ENCODE assay signal across 11 cellular contexts in the genomic region with DNA sequence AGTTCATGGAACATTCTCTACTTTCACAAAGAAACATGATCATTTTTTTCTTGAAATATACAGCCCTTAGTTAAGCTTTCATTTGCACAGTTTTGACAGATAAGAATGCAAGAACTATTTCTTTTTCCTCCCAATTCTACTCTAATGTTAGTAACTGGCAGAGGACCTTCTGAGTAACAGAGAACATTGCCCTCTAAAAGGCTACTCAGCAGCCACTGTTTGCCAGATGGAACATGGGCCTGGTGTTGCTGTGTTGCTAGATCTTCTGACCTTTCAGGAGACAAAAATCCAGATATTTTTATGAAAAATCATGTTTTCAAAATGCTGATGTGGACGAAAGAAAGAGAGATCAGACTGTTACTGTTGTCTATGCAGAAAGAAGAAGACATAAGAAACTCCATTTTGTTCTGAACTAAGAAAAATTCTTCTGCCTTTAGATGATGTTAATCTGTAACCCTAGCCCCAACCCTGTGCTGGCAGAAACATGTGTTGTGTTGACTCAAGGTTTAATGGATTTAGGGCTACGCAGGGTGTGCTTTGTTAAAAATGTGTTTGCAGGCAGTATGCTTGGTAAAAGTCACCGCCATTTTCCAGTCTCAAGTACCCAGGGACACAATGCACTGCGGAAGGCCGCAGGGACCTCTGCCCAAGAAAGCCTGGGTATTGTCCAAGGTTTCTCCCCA. TPM values are rescaled to one million over a fixed set of nuclear protein-coding genes. Genes with fewer than 3 reads are reported as not detected.
DNase-seq lines count a peak whose midpoint lies in the region; ATAC-seq, FAIRE-seq and TF ChIP-seq lines count a peak whose summit lies in the region.
"Had no signal": no experiment of that assay in that cellular context is flagged by ENCODE, and none has a peak within 500 bp of the region (broad histone marks: within the 10 kb centered on the region; RNA-seq: fewer than 3 reads in every experiment).

No MANE protein-coding gene starts in this region.

- H3K4me3 Mint-ChIP-seq in T-helper 2 cell treated with Interferon-gamma antibody and Interleukin-4, amounts not matched to agents 5 μg/mL and 100 μg/mL, for 36 hours, result peak overlapping the region; percentile 21
- peak overlapping the region; percentile 73 for H3K4me3 Mint-ChIP-seq in stimulated activated effector memory CD8-positive, alpha-beta T cell treated with anti-CD3 and anti-CD28 coated beads, Interleukin-12 subunit alpha, Interleukin-12 subunit beta, amount 100 ng/mL, for 72 hours
- no peak overlapping the region for H3K4me3 Mint-ChIP-seq in activated T-helper 2 cell treated with anti-CD3 and anti-CD28 coated beads, Interferon-gamma antibody, Interleukin-2, Interleukin-4, amounts not matched to agents 10 μg/mL and 5 μg/mL and 100 μg/mL, durations not matched to agents 14 hours and 24 hours and 36 hours (ENCODE audit: low read depth)
- H3K4me3 Mint-ChIP-seq in CD4-positive, alpha-beta memory T cell, result peak overlapping the region in 4 of 8 donors; percentile 6 to 92 (median 60)

- CTCF ChIA-PET in CD4-positive, alpha-beta memory T cell (lab: Charles Lee; ENCODE audit: partially characterized antibody), result interaction anchor here (2.2 kb wide), 1 partner anchor 44 kb away, joined by 17 read pairs; no protein-coding TSS in a partner anchor

- peaks cover 20% of the 10 kb centered on the region for H3K9me3 ChIP-seq in WERI-Rb-1 (ENCODE audit: severe bottlenecking)
- H3K9me3 ChIP-seq in CD4-positive, alpha-beta memory T cell (ENCODE audit: control insufficient read depth in 1 of 2, low read length in 2 of 2), result peaks cover 0 to 3% of the 10 kb centered on the region in 2 donors

- no peak for DNase-seq in T-helper 2 cell treated with Interferon-gamma antibody and Interleukin-4, amounts not matched to agents 5 μg/mL and 100 μg/mL, for 36 hours (ENCODE audit: low spot score)
- DNase-seq in T-helper 2 cell (no peak), WERI-Rb-1 (no peak), fibroblast of villous mesenchyme (ENCODE audit: low read depth) (no peak), GM12892 (ENCODE audit: insufficient read length) (no peak)
- no peak for DNase-seq in stimulated activated effector memory CD8-positive, alpha-beta T cell treated with anti-CD3 and anti-CD28 coated beads, Interleukin-12 subunit alpha, Interleukin-12 subunit beta, amount 100 ng/mL, for 72 hours (ENCODE audit: low spot score in 2 of 2)
- DNase-seq in activated T-helper 2 cell treated with anti-CD3 and anti-CD28 coated beads, Interferon-gamma antibody, Interleukin-2, Interleukin-4, amounts not matched to agents 10 μg/mL and 5 μg/mL and 100 μg/mL, durations not matched to agents 14 hours and 24 hours and 36 hours (ENCODE audit: low spot score), result no peak
- no peak for DNase-seq in CD4-positive, alpha-beta memory T cell
- DNase-seq: activated CD4-positive, alpha-beta T cell treated with anti-CD3 and anti-CD28 coated beads, Interleukin-2, amount 10 ng/mL, durations not matched to agents 7 days and 5 days; cortex of kidney; NCI-H1105 had no signal

- no peaks in the 10 kb centered on the region for H3K27me3 ChIP-seq in WERI-Rb-1 (ENCODE audit: insufficient read depth, low read depth, severe bottlenecking)
- H3K27me3 ChIP-seq in CD4-positive, alpha-beta memory T cell (ENCODE audit: insufficient read depth, low read length), result no peaks in the 10 kb centered on the region

- no peak for FAIRE-seq in GM12892 (lab: Jason Lieb, UNC)

- H3K4me1 ChIP-seq in CD4-positive, alpha-beta memory T cell (ENCODE audit: insufficient read depth, low read length), result peaks cover 50% of the 10 kb centered on the region

- POLR2A ChIA-PET in CD4-positive, alpha-beta memory T cell (lab: Charles Lee; ENCODE audit: partially characterized antibody), result no interaction called here

- no peak for TF ChIP-seq CTCF in WERI-Rb-1 (IDR thresholded peaks at IDR 0.05; ENCODE audit: low read depth, low read length)
- TF ChIP-seq CTCF in fibroblast of villous mesenchyme (IDR thresholded peaks at IDR 0.05; ENCODE audit: insufficient read depth, low read depth, low read length), result no peak

- TF ChIP-seq POLR2A in GM12892 (IDR thresholded peaks at IDR 0.05; ENCODE audit: low read depth, low read length), result no peak

- H3K27ac ChIP-seq in WERI-Rb-1, result peak overlapping the region; percentile 91
- H3K27ac ChIP-seq in CD4-positive, alpha-beta memory T cell (ENCODE audit: low read depth, low read length), result no peak overlapping the region

- intact Hi-C loops in activated T-helper 2 cell treated with anti-CD3 and anti-CD28 coated beads, Interferon-gamma antibody, Interleukin-2, Interleukin-4, amounts not matched to agents 10 μg/mL and 5 μg/mL and 100 μg/mL, durations not matched to agents 14 hours and 24 hours and 36 hours (cut with micrococcal nuclease), result loop anchor here (2.0 to 10.0 kb wide), 3 partner anchors 19 to 1689 kb away; partner anchors contain the start of genes METTL13 and MRPS14
- intact Hi-C loops in CD4-positive, alpha-beta memory T cell (cut with micrococcal nuclease), result loop anchor here (10.0 kb wide), 1 partner anchor 1521 kb away; the partner anchor contains the start of gene CACYBP

- H3K4me3 ChIP-seq in WERI-Rb-1 (ENCODE audit: low read depth, low read length) (peak overlapping the region; percentile 14), fibroblast of villous mesenchyme (ENCODE audit: low read depth, low read length) (peak overlapping the region; percentile 13)
- H3K4me3 ChIP-seq in CD4-positive, alpha-beta memory T cell (ENCODE audit: low read length in 2 of 2), result no peak overlapping the region

- peaks cover 20% of the 10 kb centered on the region for H3K9me3 Mint-ChIP-seq in T-helper 2 cell treated with Interferon-gamma antibody and Interleukin-4, amounts not matched to agents 5 μg/mL and 100 μg/mL, for 36 hours
- H3K9me3 Mint-ChIP-seq in stimulated activated effector memory CD8-positive, alpha-beta T cell treated with anti-CD3 and anti-CD28 coated beads, Interleukin-12 subunit alpha, Interleukin-12 subunit beta, amount 100 ng/mL, for 72 hours, result peaks cover 4% of the 10 kb centered on the region
- H3K9me3 Mint-ChIP-seq in activated T-helper 2 cell treated with anti-CD3 and anti-CD28 coated beads, Interferon-gamma antibody, Interleukin-2, Interleukin-4, amounts not matched to agents 10 μg/mL and 5 μg/mL and 100 μg/mL, durations not matched to agents 14 hours and 24 hours and 36 hours, result peaks cover 25% of the 10 kb centered on the region
- peaks cover 0 to 29% (median 15%) of the 10 kb centered on the region in 8 donors for H3K9me3 Mint-ChIP-seq in CD4-positive, alpha-beta memory T cell

- peaks cover 38% of the 10 kb centered on the region for H3K4me1 Mint-ChIP-seq in T-helper 2 cell treated with Interferon-gamma antibody and Interleukin-4, amounts not matched to agents 5 μg/mL and 100 μg/mL, for 36 hours (ENCODE audit: low read depth)
- H3K4me1 Mint-ChIP-seq in stimulated activated effector memory CD8-positive, alpha-beta T cell treated with anti-CD3 and anti-CD28 coated beads, Interleukin-12 subunit alpha, Interleukin-12 subunit beta, amount 100 ng/mL, for 72 hours, result peaks cover 54% of the 10 kb centered on the region
- peaks cover 39% of the 10 kb centered on the region for H3K4me1 Mint-ChIP-seq in activated T-helper 2 cell treated with anti-CD3 and anti-CD28 coated beads, Interferon-gamma antibody, Interleukin-2, Interleukin-4, amounts not matched to agents 10 μg/mL and 5 μg/mL and 100 μg/mL, durations not matched to agents 14 hours and 24 hours and 36 hours (ENCODE audit: low read depth)
- peaks cover 35 to 63% (median 48%) of the 10 kb centered on the region in 4 donors for H3K4me1 Mint-ChIP-seq in CD4-positive, alpha-beta memory T cell

- H3K36me3 ChIP-seq in WERI-Rb-1, result peaks cover 27% of the 10 kb centered on the region
- no peaks in the 10 kb centered on the region for H3K36me3 ChIP-seq in CD4-positive, alpha-beta memory T cell (ENCODE audit: insufficient read depth, low read length)

- no peaks in the 10 kb centered on the region for H3K27me3 Mint-ChIP-seq in T-helper 2 cell treated with Interferon-gamma antibody and Interleukin-4, amounts not matched to agents 5 μg/mL and 100 μg/mL, for 36 hours (ENCODE audit: low read depth)
- H3K27me3 Mint-ChIP-seq in activated T-helper 2 cell treated with anti-CD3 and anti-CD28 coated beads, Interferon-gamma antibody, Interleukin-2, Interleukin-4, amounts not matched to agents 10 μg/mL and 5 μg/mL and 100 μg/mL, durations not matched to agents 14 hours and 24 hours and 36 hours (ENCODE audit: low read depth), result no peaks in the 10 kb centered on the region
- H3K27me3 Mint-ChIP-seq in CD4-positive, alpha-beta memory T cell, result no peaks in the 10 kb centered on the region
- H3K27me3 Mint-ChIP-seq: activated CD4-positive, alpha-beta T cell treated with anti-CD3 and anti-CD28 coated beads, Interleukin-2, amount 10 ng/mL, durations not matched to agents 7 days and 5 days had no signal

- ATAC-seq in stimulated activated effector memory CD8-positive, alpha-beta T cell treated with anti-CD3 and anti-CD28 coated beads, Interleukin-12 subunit alpha, Interleukin-12 subunit beta, amount 100 ng/mL, for 72 hours, result no peak

- H3K36me3 Mint-ChIP-seq in T-helper 2 cell treated with Interferon-gamma antibody and Interleukin-4, amounts not matched to agents 5 μg/mL and 100 μg/mL, for 36 hours (ENCODE audit: low read depth), result peaks cover 48% of the 10 kb centered on the region
- H3K36me3 Mint-ChIP-seq in stimulated activated effector memory CD8-positive, alpha-beta T cell treated with anti-CD3 and anti-CD28 coated beads, Interleukin-12 subunit alpha, Interleukin-12 subunit beta, amount 100 ng/mL, for 72 hours, result peaks cover 4% of the 10 kb centered on the region
- H3K36me3 Mint-ChIP-seq in activated T-helper 2 cell treated with anti-CD3 and anti-CD28 coated beads, Interferon-gamma antibody, Interleukin-2, Interleukin-4, amounts not matched to agents 10 μg/mL and 5 μg/mL and 100 μg/mL, durations not matched to agents 14 hours and 24 hours and 36 hours (ENCODE audit: low read depth), result peaks cover 53% of the 10 kb centered on the region
- H3K36me3 Mint-ChIP-seq in CD4-positive, alpha-beta memory T cell, result peaks cover 34 to 42% of the 10 kb centered on the region in 2 donors

- no peak overlapping the region for H3K27ac Mint-ChIP-seq in T-helper 2 cell treated with Interferon-gamma antibody and Interleukin-4, amounts not matched to agents 5 μg/mL and 100 μg/mL, for 36 hours
- peak overlapping the region; percentile 21 for H3K27ac Mint-ChIP-seq in stimulated activated effector memory CD8-positive, alpha-beta T cell treated with anti-CD3 and anti-CD28 coated beads, Interleukin-12 subunit alpha, Interleukin-12 subunit beta, amount 100 ng/mL, for 72 hours
- no peak overlapping the region for H3K27ac Mint-ChIP-seq in activated T-helper 2 cell treated with anti-CD3 and anti-CD28 coated beads, Interferon-gamma antibody, Interleukin-2, Interleukin-4, amounts not matched to agents 10 μg/mL and 5 μg/mL and 100 μg/mL, durations not matched to agents 14 hours and 24 hours and 36 hours
- peak overlapping the region in 2 of 7 donors; percentile 13 to 25 for H3K27ac Mint-ChIP-seq in CD4-positive, alpha-beta memory T cell

RNA-seq across cellular contexts. Expression of gene PRDX6, which starts 2.9 kb away (rescaled TPM):
- 356 and 611 TPM in 2 replicates for total RNA-seq in fibroblast of villous mesenchyme
- polyA plus RNA-seq in GM12892 (2012; ENCODE audit: missing spikeins), result 108 TPM
- total RNA-seq in activated T-helper 2 cell treated with anti-CD3 and anti-CD28 coated beads, Interferon-gamma antibody, Interleukin-2, Interleukin-4, amounts not matched to agents 10 μg/mL and 5 μg/mL and 100 μg/mL, durations not matched to agents 14 hours and 24 hours and 36 hours, result 148 and 150 TPM in 2 replicates
- 10 to 100 TPM; 69.9 to 74.8 TPM for total RNA-seq in CD4-positive, alpha-beta memory T cell
- 100 to 1,000 TPM in 1 of 2 donors, 10 to 100 TPM in 1; 88.5 to 112 TPM for polyA plus RNA-seq in CD4-positive, alpha-beta memory T cell

Comparison
In these comparisons a context has a peak if more than half of its experiments do, and no peak if none do; other contexts are left out.
1. H3K4me3 ChIP-seq: peak in WERI-Rb-1 (single experiment) and fibroblast of villous mesenchyme (single experiment); none in CD4-positive, alpha-beta memory T cell (0 of 2).